ENCODE assay signal across 8 cellular contexts in genomic region chr7:100720645-100721504, GRCh38. TPM values are rescaled to one million over a fixed set of nuclear protein-coding genes. Genes with fewer than 3 reads are reported as not detected.
A peak's percentile ranks its signal among the peaks of the same experiment; 100 is the strongest.
DNase-seq lines count a peak whose midpoint lies in the region; ATAC-seq and TF ChIP-seq lines count a peak whose summit lies in the region.
"Had no signal": no experiment of that assay in that cellular context is flagged by ENCODE, and none has a peak within 500 bp of the region (broad histone marks: within the 10 kb centered on the region; RNA-seq: fewer than 3 reads in every experiment).

No MANE protein-coding gene starts in this region.

- H3K4me3 ChIP-seq in SK-N-SH (ENCODE audit: low read depth in 2 of 2, low read length in 1 of 2) (peak overlapping the region; percentile 20 to 29; a peak in 2 of 4 replicates), iPS-15b (ENCODE audit: low read depth, low read length) (peak overlapping the region; percentile 31), stomach (peak overlapping the region in 3 of 4 donors; percentile 10 to 28 (median 11))

- intact Hi-C loops in stomach (cut with DNase I; ENCODE audit: low total_unique reads): no loop called here

- H3K27ac ChIP-seq in SK-N-SH (ENCODE audit: low read depth in 2 of 2, low read length in 1 of 2): no peak overlapping the region
- H3K27ac ChIP-seq in stomach: no peak overlapping the region
- H3K27ac ChIP-seq: heart left ventricle, skin epidermis had no signal

- 17% methylated on average over 26 of the region's 58 CpGs for WGBS in SK-N-SH (ENCODE audit: low lambda C conversion rate)
- WGBS in stomach, 5 donors: 3 to 11% (median 5%) methylated on average over 30 to 58 of the region's 58 CpGs

- no peaks in the 10 kb centered on the region for H4K20me1 ChIP-seq in SK-N-SH (ENCODE audit: insufficient read depth)

- peaks cover 28% of the 10 kb centered on the region for H3K27me3 ChIP-seq in SK-N-SH (ENCODE audit: insufficient read depth)
- peaks cover 22% of the 10 kb centered on the region for H3K27me3 ChIP-seq in iPS-15b (ENCODE audit: control insufficient read depth, insufficient read depth, low read length)
- peaks cover 7 to 70% (median 37%) of the 10 kb centered on the region in 3 donors for H3K27me3 ChIP-seq in stomach

- no peak for ATAC-seq in GM21360 (IDR thresholded peaks at IDR 0.05; ENCODE audit: unreplicated experiment)
- ATAC-seq: activated naive CD8-positive, alpha-beta T cell treated with anti-CD3 and anti-CD28 coated beads, Interleukin-2, amount 50 U/mL, for 24 hours; heart left ventricle had no signal

- POLR2A ChIA-PET in SK-N-SH (lab: Yijun Ruan, JAX): interaction anchor here (0.8 to 2.8 kb wide), 2 partner anchors 15 to 154 kb away, joined by 3 to 9 read pairs; partner anchors contain the start of genes POP7 and SRRT

- CTCF ChIA-PET in SK-N-SH (lab: Yijun Ruan, JAX): interaction anchor here (0.5 to 13.0 kb wide), 21 partner anchors 12 to 472 kb away, joined by 3 to 344 read pairs (median 4); partner anchors contain the start of genes EPHB4, POP7 and SLC12A9

- TF ChIP-seq EP300 in SK-N-SH (IDR thresholded peaks at IDR 0.05; ENCODE audit: borderline replicate concordance in 1 of 2, low read depth in 1 of 2, low read length in 1 of 2): no peak
- TF ChIP-seq EP300 in stomach (IDR thresholded peaks at IDR 0.05): no peak

- peaks cover 8% of the 10 kb centered on the region for H3F3A ChIP-seq in SK-N-SH (replicated peaks; ENCODE audit: insufficient read depth)

- H3K4me1 ChIP-seq in SK-N-SH (ENCODE audit: control insufficient read depth in 1 of 2, insufficient read depth in 2 of 2, low read depth in 1 of 2, low read length in 1 of 2) (peaks cover 0 to 3% of the 10 kb centered on the region in 2 experiments; a peak in 1 of 4 replicates), iPS-15b (ENCODE audit: control insufficient read depth, insufficient read depth, low read length) (no peaks in the 10 kb centered on the region), stomach (peaks cover 8 to 21% (median 17%) of the 10 kb centered on the region in 4 donors)

- no peak overlapping the region for H3K9ac ChIP-seq in SK-N-SH
- no peak overlapping the region for H3K9ac ChIP-seq in iPS-15b (ENCODE audit: low read depth, low read length)

- peak; percentile 83 for DNase-seq in SK-N-SH
- DNase-seq in stomach: no peak
- DNase-seq in NCI-H69 (lab: John Stamatoyannopoulos, UW): no peak
- DNase-seq: activated naive CD8-positive, alpha-beta T cell treated with anti-CD3 and anti-CD28 coated beads, Interleukin-2, amount 50 U/mL, for 24 hours had no signal

- H3K9me2 ChIP-seq in SK-N-SH: no peaks in the 10 kb centered on the region

- H3K36me3 ChIP-seq in SK-N-SH (replicated peaks in 1 of 2; ENCODE audit: control insufficient read depth in 1 of 2, insufficient read depth in 2 of 2, low read length in 1 of 2) (no peaks in the 10 kb centered on the region), iPS-15b (ENCODE audit: control insufficient read depth, insufficient read depth, low read length) (no peaks in the 10 kb centered on the region), stomach (no peaks in the 10 kb centered on the region)
- H3K36me3 ChIP-seq: heart left ventricle had no signal

- no peak overlapping the region for H2AFZ ChIP-seq in SK-N-SH (ENCODE audit: low read depth)

- TF ChIP-seq CTCF in SK-N-SH (IDR thresholded peaks at IDR 0.05): no peak
- TF ChIP-seq CTCF in stomach (IDR thresholded peaks at IDR 0.05): no peak

- H3K9me3 ChIP-seq in SK-N-SH (no peaks in the 10 kb centered on the region), iPS-15b (ENCODE audit: control insufficient read depth, insufficient read depth, low read length) (no peaks in the 10 kb centered on the region), stomach (peaks cover 0 to 7% (median 0%) of the 10 kb centered on the region in 4 donors)
- H3K9me3 ChIP-seq: heart left ventricle had no signal

- peak overlapping the region; percentile 61 for H3K4me2 ChIP-seq in SK-N-SH

- no peak for TF ChIP-seq POLR2A in stomach (IDR thresholded peaks at IDR 0.05)

- no peak for TF ChIP-seq RAD21 in SK-N-SH (IDR thresholded peaks at IDR 0.05; ENCODE audit: low read length)

- no peaks in the 10 kb centered on the region for H3K79me2 ChIP-seq in SK-N-SH (ENCODE audit: insufficient read depth)

TF ChIP-seq in SK-N-SH, 30 proteins besides CTCF, POLR2A, EP300 and RAD21:
- TF ChIP-seq FOXM1 (IDR thresholded peaks at IDR 0.05; ENCODE audit: low read depth) (no peak), RXRA (IDR thresholded peaks at IDR 0.05; ENCODE audit: borderline replicate concordance, low read depth) (no peak), TCF12 (IDR thresholded peaks at IDR 0.05) (no peak), RCOR1 (IDR thresholded peaks at IDR 0.05; ENCODE audit: low read length) (no peak), ELF1 (IDR thresholded peaks at IDR 0.05) (no peak), NRF1 (IDR thresholded peaks at IDR 0.05; ENCODE audit: low read depth, low read length) (no peak), POLR2AphosphoS5 (IDR thresholded peaks at IDR 0.05; ENCODE audit: low read depth, low read length) (no peak), FOSL2 (IDR thresholded peaks at IDR 0.05; ENCODE audit: borderline replicate concordance, low read depth) (no peak), EZH2phosphoT487 (IDR thresholded peaks at IDR 0.05; ENCODE audit: borderline replicate concordance, low read depth) (no peak), CHD2 (IDR thresholded peaks at IDR 0.05; ENCODE audit: low read length, partially characterized antibody) (no peak), TAF1 (IDR thresholded peaks at IDR 0.05; ENCODE audit: borderline replicate concordance, low read depth, low read length) (no peak), GABPA (IDR thresholded peaks at IDR 0.05; ENCODE audit: low read depth) (no peak), YY1 (IDR thresholded peaks at IDR 0.05; ENCODE audit: low read depth) (no peak), FOXJ3 (CRISPR knock-in tag; IDR thresholded peaks at IDR 0.05) (no peak), USF1 (IDR thresholded peaks at IDR 0.05; ENCODE audit: borderline replicate concordance, low read depth) (no peak), USF2 (IDR thresholded peaks at IDR 0.05; ENCODE audit: borderline replicate concordance, low read depth, low read length) (no peak), PBX3 (IDR thresholded peaks at IDR 0.05) (no peak)
TF ChIP-seq in SK-N-SH: peak in this region for 0.

RNA-seq across cellular contexts. Expression of gene EPO, which starts 0.6 kb away (rescaled TPM):
- not detected in 2 replicates for polyA plus RNA-seq in SK-N-SH (2012; rRNA removed)
- 0.03 TPM in 1 of 2 replicates, not detected in the other for polyA plus RNA-seq in SK-N-SH (2012; cell fraction: cytosol; rRNA removed)
- polyA plus RNA-seq in SK-N-SH (2012; cell fraction: nucleus; rRNA removed): 0.18 and 0.32 TPM in 2 replicates
- total RNA-seq in stomach: not detected
- polyA plus RNA-seq in stomach: not detected
- total RNA-seq: heart left ventricle had no signal
- polyA plus RNA-seq: heart left ventricle had no signal

RNA-seq across cellular contexts. Expression of gene ZAN, which starts 12.5 kb away (rescaled TPM):
- polyA plus RNA-seq in SK-N-SH (2012; rRNA removed) (not detected in 2 replicates), stomach (not detected)
- not detected in 2 replicates for polyA plus RNA-seq in SK-N-SH (2012; cell fraction: cytosol; rRNA removed)
- not detected in 2 replicates for polyA plus RNA-seq in SK-N-SH (2012; cell fraction: nucleus; rRNA removed)
- total RNA-seq in stomach: not detected
- total RNA-seq: heart left ventricle had no signal
- polyA plus RNA-seq: heart left ventricle had no signal

RNA-seq across cellular contexts. Expression of gene POP7, which starts 15.0 kb away (rescaled TPM):
- polyA plus RNA-seq in SK-N-SH (2012; rRNA removed) (63.8 and 81.8 TPM in 2 replicates), stomach (10 to 100 TPM; 38.1 to 45.2 (median 39.0) TPM)
- 46.0 and 60.0 TPM in 2 replicates for polyA plus RNA-seq in SK-N-SH (2012; cell fraction: cytosol; rRNA removed)
- polyA plus RNA-seq in SK-N-SH (2012; cell fraction: nucleus; rRNA removed): 30.7 and 40.4 TPM in 2 replicates
- 10 to 100 TPM in 4 of 5 donors, not detected in 1; 23.3 to 70.1 (median 38.3) TPM for total RNA-seq in stomach

RNA-seq across cellular contexts. Expression of gene GIGYF1, which starts 26.8 kb away (rescaled TPM):
- polyA plus RNA-seq in SK-N-SH (2012; rRNA removed) (17.4 and 19.4 TPM in 2 replicates), stomach (10 to 100 TPM; 10.5 to 19.9 (median 19.7) TPM)
- polyA plus RNA-seq in SK-N-SH (2012; cell fraction: cytosol; rRNA removed): 3.3 and 5.9 TPM in 2 replicates
- 99.4 and 118 TPM in 2 replicates for polyA plus RNA-seq in SK-N-SH (2012; cell fraction: nucleus; rRNA removed)
- 100 to 1,000 TPM in 1 of 5 donors, 10 to 100 TPM in 4; 27.9 to 127 (median 87.9) TPM for total RNA-seq in stomach

RNA-seq across cellular contexts. Expression of gene GNB2, which starts 47.3 kb away (rescaled TPM):
- polyA plus RNA-seq in SK-N-SH (2012; rRNA removed): 276 and 398 TPM in 2 replicates
- polyA plus RNA-seq in SK-N-SH (2012; cell fraction: cytosol; rRNA removed): 195 and 393 TPM in 2 replicates
- polyA plus RNA-seq in SK-N-SH (2012; cell fraction: nucleus; rRNA removed): 231 and 304 TPM in 2 replicates
- 100 to 1,000 TPM in 3 of 5 donors, 10 to 100 TPM in 2; 52.9 to 290 (median 152) TPM for total RNA-seq in stomach
- 100 to 1,000 TPM; 147 to 219 (median 169) TPM for polyA plus RNA-seq in stomach
